ENCODE assay signal across 16 cellular contexts in the genomic region with DNA sequence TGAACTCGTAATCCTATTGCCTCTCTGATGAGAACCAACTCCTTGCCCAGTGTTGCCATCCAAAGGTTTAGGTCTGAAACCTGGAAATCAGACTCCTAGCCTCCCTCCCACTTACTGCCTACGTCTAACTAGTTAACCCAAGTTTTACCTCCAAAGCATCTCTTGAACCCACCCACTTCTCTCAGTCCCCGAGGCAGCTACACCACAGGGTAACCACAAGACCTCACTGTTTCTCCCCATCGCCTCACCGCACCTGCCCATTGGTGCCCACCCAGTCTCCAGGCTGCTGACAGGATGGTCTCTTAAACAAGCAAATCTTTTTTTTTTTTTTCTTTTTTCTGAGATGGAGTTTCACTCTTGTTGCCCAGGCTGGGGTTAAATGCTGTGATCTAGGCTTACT.
DNase-seq lines count a peak whose midpoint lies in the region; ATAC-seq and TF ChIP-seq lines count a peak whose summit lies in the region.
"Had no signal": no experiment of that assay in that cellular context is flagged by ENCODE, and none has a peak within 500 bp of the region (broad histone marks: within the 10 kb centered on the region; RNA-seq: fewer than 3 reads in every experiment).

No MANE protein-coding gene starts in this region.

- H3K4me2 ChIP-seq in OCI-LY3 (ENCODE audit: low read length), result peak overlapping the region; percentile 57

- no peaks in the 10 kb centered on the region for H4K20me1 ChIP-seq in OCI-LY3 (ENCODE audit: insufficient read depth, low read length)

- peaks cover 9% of the 10 kb centered on the region for H3K4me1 ChIP-seq in OCI-LY3 (ENCODE audit: low read length)

- no peaks in the 10 kb centered on the region for H3K9me3 Mint-ChIP-seq in stimulated activated effector memory CD8-positive, alpha-beta T cell treated with anti-CD3 and anti-CD28 coated beads, Interleukin-12 subunit alpha, Interleukin-12 subunit beta, amount 100 ng/mL, for 72 hours

- TF ChIP-seq CTCF in OCI-LY3 (IDR thresholded peaks at IDR 0.05; ENCODE audit: low read depth, low read length), result no peak

- peak overlapping the region; percentile 97 for H2AFZ ChIP-seq in OCI-LY3 (ENCODE audit: low read depth, low read length)

- H3K9ac ChIP-seq in OCI-LY3 (ENCODE audit: low read length), result no peak overlapping the region

- peaks cover 20% of the 10 kb centered on the region for H3K4me1 Mint-ChIP-seq in stimulated activated effector memory CD8-positive, alpha-beta T cell treated with anti-CD3 and anti-CD28 coated beads, Interleukin-12 subunit alpha, Interleukin-12 subunit beta, amount 100 ng/mL, for 72 hours

- H3K36me3 ChIP-seq in OCI-LY3 (replicated peaks; ENCODE audit: low read depth, low read length), result no peaks in the 10 kb centered on the region
- H3K36me3 ChIP-seq: stomach had no signal

- peak; percentile 48 for DNase-seq in NK-92 treated with Interleukin-12 subunit alpha and Interleukin-12 subunit beta, amount 100 ng/mL, for 24 hours (lab: John Stamatoyannopoulos, UW)
- DNase-seq in NK-92 (lab: John Stamatoyannopoulos, UW; ENCODE audit: unreplicated experiment) (no peak), NCI-H526 treated with DMSO at 0.1 percent for 48 hours (lab: John Stamatoyannopoulos, UW) (no peak), NCI-H1105 treated with DMSO at 0.1 percent for 48 hours (lab: John Stamatoyannopoulos, UW) (no peak), GM19240 (ENCODE audit: insufficient read length, low spot score) (no peak)
- DNase-seq in stimulated activated effector memory CD8-positive, alpha-beta T cell treated with anti-CD3 and anti-CD28 coated beads, Interleukin-12 subunit alpha, Interleukin-12 subunit beta, amount 100 ng/mL, for 72 hours (ENCODE audit: low spot score in 2 of 2), result no peak
- DNase-seq: activated CD4-positive, alpha-beta T cell treated with anti-CD3 and anti-CD28 coated beads for 1 hour; activated effector memory CD4-positive, alpha-beta T cell treated with anti-CD3 and anti-CD28 coated beads, Interleukin-2, amount 50 U/mL, for 16 hours; midbrain; stomach had no signal

- H3K27ac Mint-ChIP-seq in stimulated activated effector memory CD8-positive, alpha-beta T cell treated with anti-CD3 and anti-CD28 coated beads, Interleukin-12 subunit alpha, Interleukin-12 subunit beta, amount 100 ng/mL, for 72 hours, result no peak overlapping the region

- H3K79me2 ChIP-seq in OCI-LY3 (ENCODE audit: low read length), result no peaks in the 10 kb centered on the region

- no peak overlapping the region for H3K27ac ChIP-seq in OCI-LY3 (ENCODE audit: low read length)
- H3K27ac ChIP-seq: 22Rv1, SK-N-MC, stomach had no signal

- peaks cover 25% of the 10 kb centered on the region for H3K27me3 ChIP-seq in OCI-LY3 (ENCODE audit: low read depth, low read length)
- H3K27me3 ChIP-seq: stomach had no signal

- H3K36me3 Mint-ChIP-seq in stimulated activated effector memory CD8-positive, alpha-beta T cell treated with anti-CD3 and anti-CD28 coated beads, Interleukin-12 subunit alpha, Interleukin-12 subunit beta, amount 100 ng/mL, for 72 hours, result no peaks in the 10 kb centered on the region
- H3K36me3 Mint-ChIP-seq: IgD-negative memory B cell had no signal

- H3K4me3 ChIP-seq in OCI-LY3 (ENCODE audit: low read length), result peak overlapping the region; percentile 31; the same call in 1 of the 2 replicates
- H3K4me3 ChIP-seq: SK-N-MC, stomach had no signal

- no peak overlapping the region for H3K4me3 Mint-ChIP-seq in stimulated activated effector memory CD8-positive, alpha-beta T cell treated with anti-CD3 and anti-CD28 coated beads, Interleukin-12 subunit alpha, Interleukin-12 subunit beta, amount 100 ng/mL, for 72 hours
- H3K4me3 Mint-ChIP-seq: IgD-negative memory B cell had no signal

- H3K9me3 ChIP-seq in OCI-LY3 (ENCODE audit: insufficient read depth, low read length), result no peaks in the 10 kb centered on the region
- H3K9me3 ChIP-seq: stomach had no signal

- peak; percentile 80 for ATAC-seq in HG02759 (IDR thresholded peaks at IDR 0.05; ENCODE audit: unreplicated experiment)
- ATAC-seq in stimulated activated effector memory CD8-positive, alpha-beta T cell treated with anti-CD3 and anti-CD28 coated beads, Interleukin-12 subunit alpha, Interleukin-12 subunit beta, amount 100 ng/mL, for 72 hours, result peak; percentile 44
- ATAC-seq: Panc1 had no signal
